ENCODE assay signal across 20 cellular contexts in genomic region chr7:69728299-69728698, GRCh38.
"Had no signal": no experiment of that assay in that cellular context is flagged by ENCODE, and none has a peak within 500 bp of the region (broad histone marks: within the 10 kb centered on the region; RNA-seq: fewer than 3 reads in every experiment).

No MANE protein-coding gene starts in this region.

- H3K27me3 ChIP-seq: esophagus muscularis mucosa, heart left ventricle, left lung, pancreas, right atrium auricular region, spleen had no signal

- ATAC-seq: left lung; pancreas; stimulated activated memory B cell treated with anti-CD40 and anti-IgM and Interleukin-4, amounts not matched to agents 10 μg/mL and 1 μg/mL and 100 μg/mL, for 72 hours had no signal

- H3K36me3 ChIP-seq: esophagus muscularis mucosa, heart left ventricle, left lung, pancreas, right atrium auricular region, spleen had no signal

- H3K4me1 ChIP-seq: spleen had no signal

- H3K4me3 ChIP-seq: esophagus muscularis mucosa, heart left ventricle, left lung, pancreas, right atrium auricular region, spleen had no signal

- H3K36me3 Mint-ChIP-seq: stimulated activated memory B cell treated with anti-CD40 and anti-IgM and Interleukin-4, amounts not matched to agents 10 μg/mL and 1 μg/mL and 100 μg/mL, for 72 hours had no signal

- H3K4me3 Mint-ChIP-seq: activated B cell treated with CpG ODN at 0.5 μM for 24 hours; stimulated activated memory B cell treated with anti-CD40 and anti-IgM and Interleukin-4, amounts not matched to agents 10 μg/mL and 1 μg/mL and 100 μg/mL, for 72 hours; type B pancreatic cell had no signal

- DNase-seq: activated B cell treated with CpG ODN at 0.5 μM for 24 hours; activated CD4-positive, alpha-beta T cell treated with anti-CD3 and anti-CD28 coated beads, Interleukin-2, amount 50 U/mL, for 1 hour; activated naive CD4-positive, alpha-beta T cell treated with anti-CD3 and anti-CD28 coated beads, Interleukin-2, amount 50 U/mL, for 16 hours; activated T-cell treated with anti-CD3 and anti-CD28 coated beads for 4 hours; cerebellar nuclear complex; foreskin melanocyte; heart left ventricle; islet precursor cell; left lung; mesendoderm; pancreas; spleen; stimulated activated CD4-positive, alpha-beta T cell treated with anti-CD3 and anti-CD28 coated beads, Interleukin-1b, Interleukin-23, amount 100 ng/mL, for 48 hours; substantia nigra; T-helper 2 cell had no signal

- H3K27me3 Mint-ChIP-seq: activated B cell treated with CpG ODN at 0.5 μM for 24 hours; stimulated activated memory B cell treated with anti-CD40 and anti-IgM and Interleukin-4, amounts not matched to agents 10 μg/mL and 1 μg/mL and 100 μg/mL, for 72 hours; type B pancreatic cell had no signal

- H3K9me3 ChIP-seq: esophagus muscularis mucosa, left lung, pancreas, right atrium auricular region had no signal

- H3K27ac Mint-ChIP-seq: activated B cell treated with CpG ODN at 0.5 μM for 24 hours; activated T-helper 2 cell treated with anti-CD3 and anti-CD28 coated beads, Interferon-gamma antibody, Interleukin-2, Interleukin-4, amounts not matched to agents 10 μg/mL and 5 μg/mL and 100 μg/mL, durations not matched to agents 14 hours and 24 hours and 36 hours; stimulated activated memory B cell treated with anti-CD40 and anti-IgM and Interleukin-4, amounts not matched to agents 10 μg/mL and 1 μg/mL and 100 μg/mL, for 72 hours; type B pancreatic cell had no signal

- H3K9me3 Mint-ChIP-seq: activated T-helper 2 cell treated with anti-CD3 and anti-CD28 coated beads, Interferon-gamma antibody, Interleukin-2, Interleukin-4, amounts not matched to agents 10 μg/mL and 5 μg/mL and 100 μg/mL, durations not matched to agents 14 hours and 24 hours and 36 hours had no signal

- H3K27ac ChIP-seq: esophagus muscularis mucosa, heart left ventricle, left lung, pancreas, right atrium auricular region, spleen had no signal
